7 cellular contexts compared by ENCODE assay signal in genomic region chr11:110295086-110295485, GRCh38. TPM values are rescaled to one million over a fixed set of nuclear protein-coding genes. Genes with fewer than 3 reads are reported as not detected.
DNase-seq lines count a peak whose midpoint lies in the region; ATAC-seq and TF ChIP-seq lines count a peak whose summit lies in the region.

No MANE protein-coding gene starts in this region.

- H3K4me3 ChIP-seq in right cardiac atrium (ENCODE audit: low read length) = peak overlapping the region; percentile 86

- H3K27ac ChIP-seq in right cardiac atrium (ENCODE audit: low read length) = no peak overlapping the region

- H3K36me3 Mint-ChIP-seq in HFFc6 (ENCODE audit: low read depth) = peaks cover 15% of the 10 kb centered on the region
- peaks cover 3% of the 10 kb centered on the region for H3K36me3 Mint-ChIP-seq in activated B cell treated with CpG ODN at 0.5 μM for 24 hours (ENCODE audit: low read depth)
- peaks cover 55% of the 10 kb centered on the region for H3K36me3 Mint-ChIP-seq in stimulated activated effector memory CD8-positive, alpha-beta T cell treated with anti-CD3 and anti-CD28 coated beads, Interleukin-12 subunit alpha, Interleukin-12 subunit beta, amount 100 ng/mL, for 72 hours

- H3K4me1 ChIP-seq in right cardiac atrium (ENCODE audit: control insufficient read depth, insufficient read depth, low read length) = peaks cover 2% of the 10 kb centered on the region

- peaks cover 42% of the 10 kb centered on the region for H3K4me1 Mint-ChIP-seq in HFFc6 (ENCODE audit: low read depth)
- H3K4me1 Mint-ChIP-seq in activated B cell treated with CpG ODN at 0.5 μM for 24 hours = peaks cover 30% of the 10 kb centered on the region
- H3K4me1 Mint-ChIP-seq in stimulated activated effector memory CD8-positive, alpha-beta T cell treated with anti-CD3 and anti-CD28 coated beads, Interleukin-12 subunit alpha, Interleukin-12 subunit beta, amount 100 ng/mL, for 72 hours = peaks cover 48% of the 10 kb centered on the region

- 9% methylated on average over 4 of the region's 4 CpGs for WGBS in right cardiac atrium

- H3K27ac Mint-ChIP-seq in HFFc6 (peak overlapping the region; percentile 87), activated B cell treated with CpG ODN at 0.5 μM for 24 hours (no peak overlapping the region)
- H3K27ac Mint-ChIP-seq in stimulated activated effector memory CD8-positive, alpha-beta T cell treated with anti-CD3 and anti-CD28 coated beads, Interleukin-12 subunit alpha, Interleukin-12 subunit beta, amount 100 ng/mL, for 72 hours = peak overlapping the region; percentile 87

- ATAC-seq in activated B cell treated with CpG ODN at 0.5 μM for 24 hours (ENCODE audit: low read depth) = no peak
- no peak for ATAC-seq in right cardiac atrium
- no peak for ATAC-seq in stimulated activated effector memory CD8-positive, alpha-beta T cell treated with anti-CD3 and anti-CD28 coated beads, Interleukin-12 subunit alpha, Interleukin-12 subunit beta, amount 100 ng/mL, for 72 hours
- no peak for ATAC-seq in HG02870 (IDR thresholded peaks at IDR 0.05; ENCODE audit: unreplicated experiment)
- no peak for ATAC-seq in HG03457 (IDR thresholded peaks at IDR 0.05; ENCODE audit: unreplicated experiment)
- no peak for ATAC-seq in GM21360 (IDR thresholded peaks at IDR 0.05; ENCODE audit: unreplicated experiment)

- POLR2A ChIA-PET in activated B cell treated with CpG ODN at 0.5 μM for 24 hours (lab: Charles Lee) = interaction anchor here (0.6 to 0.7 kb wide), 3 partner anchors 11 to 1121 kb away, joined by 3 to 5 read pairs (median 3); no protein-coding TSS in a partner anchor

- TF ChIP-seq CTCF in HFFc6 (IDR thresholded peaks at IDR 0.05) = no peak
- no peak for TF ChIP-seq CTCF in activated B cell treated with CpG ODN at 0.5 μM for 24 hours (IDR thresholded peaks at IDR 0.05)

- CTCF ChIA-PET in activated B cell treated with CpG ODN at 0.5 μM for 24 hours (lab: Charles Lee) = no interaction called here

- no peak for DNase-seq in HFFc6
- DNase-seq in activated B cell treated with CpG ODN at 0.5 μM for 24 hours = no peak
- DNase-seq in right cardiac atrium = no peak
- DNase-seq in stimulated activated effector memory CD8-positive, alpha-beta T cell treated with anti-CD3 and anti-CD28 coated beads, Interleukin-12 subunit alpha, Interleukin-12 subunit beta, amount 100 ng/mL, for 72 hours (ENCODE audit: low spot score in 2 of 2) = no peak

- H3K27me3 ChIP-seq in right cardiac atrium (ENCODE audit: control insufficient read depth, insufficient read depth) = no peaks in the 10 kb centered on the region

- H3K27me3 Mint-ChIP-seq in HFFc6 (ENCODE audit: insufficient read depth) = peaks cover 5% of the 10 kb centered on the region
- no peaks in the 10 kb centered on the region for H3K27me3 Mint-ChIP-seq in activated B cell treated with CpG ODN at 0.5 μM for 24 hours

- H3K4me3 Mint-ChIP-seq in HFFc6 (peak overlapping the region; percentile 98), activated B cell treated with CpG ODN at 0.5 μM for 24 hours (peak overlapping the region; percentile 87)
- H3K4me3 Mint-ChIP-seq in stimulated activated effector memory CD8-positive, alpha-beta T cell treated with anti-CD3 and anti-CD28 coated beads, Interleukin-12 subunit alpha, Interleukin-12 subunit beta, amount 100 ng/mL, for 72 hours = peak overlapping the region; percentile 81

- intact Hi-C loops in activated B cell treated with CpG ODN at 0.5 μM for 24 hours (cut with micrococcal nuclease) = loop anchor here (2.0 to 5.0 kb wide), 4 partner anchors 16 to 1582 kb away; partner anchors contain the start of genes CFAP68, FDXACB1 and SIK2
- intact Hi-C loops in right cardiac atrium (cut with DNase I) = loop anchor here in 2 of 4 donors (10.0 kb wide), 1 partner anchor 70 kb away; no protein-coding TSS in a partner anchor

- no peaks in the 10 kb centered on the region for H3K9me3 ChIP-seq in right cardiac atrium (ENCODE audit: control insufficient read depth, low read length)

- no peaks in the 10 kb centered on the region for H3K9me3 Mint-ChIP-seq in HFFc6
- no peaks in the 10 kb centered on the region for H3K9me3 Mint-ChIP-seq in activated B cell treated with CpG ODN at 0.5 μM for 24 hours
- peaks cover 2% of the 10 kb centered on the region for H3K9me3 Mint-ChIP-seq in stimulated activated effector memory CD8-positive, alpha-beta T cell treated with anti-CD3 and anti-CD28 coated beads, Interleukin-12 subunit alpha, Interleukin-12 subunit beta, amount 100 ng/mL, for 72 hours

RNA-seq across cellular contexts. Expression of gene RDX, which starts 1.3 kb away (rescaled TPM):
- 100 to 1,000 TPM; 105 to 131 (median 112) TPM for total RNA-seq in HFFc6 (2021; fragmentation: NEBNext Ultra II Directional; extraction: Animal tissue kit (Norgen Biotek cat#: 25700))
- total RNA-seq in activated B cell treated with CpG ODN at 0.5 μM for 24 hours (27.4 and 27.9 TPM in 2 replicates), right cardiac atrium (100 to 1,000 TPM; 110 to 135 (median 122) TPM)
- polyA plus RNA-seq in right cardiac atrium = 37.5 TPM
